In the genomic region with DNA sequence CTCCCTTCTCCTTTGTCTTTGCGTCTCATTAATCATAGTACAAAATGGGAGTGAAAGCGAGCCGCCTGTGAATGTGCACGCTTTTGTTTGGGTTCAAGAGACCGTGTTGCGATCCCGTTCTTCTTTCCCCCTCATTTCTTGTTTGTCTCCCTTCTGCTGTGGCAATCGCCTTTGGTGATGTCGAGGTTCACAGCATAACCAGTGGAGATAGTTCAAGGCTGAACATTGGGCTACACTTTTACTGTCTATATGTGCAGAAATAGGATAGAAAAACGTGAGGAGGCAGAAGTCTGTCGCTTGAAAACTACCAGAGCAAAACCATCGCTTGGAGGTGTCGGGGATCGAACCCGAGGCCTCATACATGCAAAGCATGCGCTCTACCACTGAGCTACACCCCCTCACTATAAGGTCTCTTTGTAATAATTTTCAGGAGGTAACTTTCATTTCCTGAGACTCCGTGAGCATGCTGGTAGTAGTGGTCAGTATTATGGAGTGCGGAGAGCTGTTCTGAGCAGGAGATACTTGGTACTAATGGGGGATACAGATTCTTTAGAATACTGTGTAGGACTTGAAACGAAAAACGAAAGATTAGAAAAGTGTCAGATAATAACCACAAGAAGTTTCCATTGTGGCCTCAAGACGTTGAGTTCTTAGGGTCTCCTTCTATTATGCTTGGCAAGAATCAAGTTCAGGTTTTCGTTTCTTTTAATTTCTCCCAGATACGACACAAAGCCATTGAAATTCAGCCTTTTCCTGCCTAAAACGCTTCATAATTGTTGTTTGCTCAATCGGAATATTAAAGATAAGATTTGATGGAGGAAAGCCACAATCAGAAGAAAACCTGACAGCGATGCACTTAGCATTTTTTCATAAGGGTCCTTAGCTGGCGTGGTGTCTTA, we compare ENCODE assay signal across 8 cellular contexts.
DNase-seq lines count a peak whose midpoint lies in the region; ATAC-seq and TF ChIP-seq lines count a peak whose summit lies in the region.

No MANE protein-coding gene starts in this region.

- H3K36me3 ChIP-seq in OCI-LY7 (ENCODE audit: insufficient read depth, low read length), result no peaks in the 10 kb centered on the region

- no peaks in the 10 kb centered on the region for H3K9me2 ChIP-seq in OCI-LY7 (ENCODE audit: insufficient read depth, low read length)

- H3K4me3 ChIP-seq in fibroblast of the aortic adventitia (ENCODE audit: low read depth, low read length) (peak overlapping the region; percentile 13), OCI-LY7 (ENCODE audit: low read depth, low read length, poor library complexity, severe bottlenecking) (no peak overlapping the region)

- BruUV-seq in OCI-LY7 (replicated peaks; lab: Mats Ljungman, UMichigan), result no TSS peak

- ATAC-seq in HG02884 (IDR thresholded peaks at IDR 0.05; ENCODE audit: unreplicated experiment) (peak; percentile 60), HG03175 (IDR thresholded peaks at IDR 0.05; ENCODE audit: unreplicated experiment) (no peak), GM21381 (IDR thresholded peaks at IDR 0.05; ENCODE audit: unreplicated experiment) (no peak), HG02981 (IDR thresholded peaks at IDR 0.05; ENCODE audit: unreplicated experiment) (no peak)

- intact Hi-C loops in OCI-LY7 (cut with micrococcal nuclease; ENCODE audit: unreplicated experiment), result no loop called here

- CTCF ChIA-PET in OCI-LY7 (lab: Charles Lee; ENCODE audit: unreplicated experiment), result no interaction called here

- no peak for TF ChIP-seq CTCF in fibroblast of the aortic adventitia (IDR thresholded peaks at IDR 0.05; ENCODE audit: insufficient read depth, low read length)
- no peak for TF ChIP-seq CTCF in OCI-LY7 (conservative IDR thresholded peaks at IDR 0.05; ENCODE audit: low read length)

- no peak overlapping the region for H2AFZ ChIP-seq in OCI-LY7 (ENCODE audit: low read length)

- H3K27ac ChIP-seq in OCI-LY7 (ENCODE audit: low read depth, low read length, poor library complexity, severe bottlenecking), result no peak overlapping the region

- H3K79me2 ChIP-seq in OCI-LY7 (ENCODE audit: insufficient read depth, low read depth, low read length), result no peaks in the 10 kb centered on the region

- H4K20me1 ChIP-seq in OCI-LY7 (ENCODE audit: insufficient read depth, low read length), result no peaks in the 10 kb centered on the region

- POLR2A ChIA-PET in OCI-LY7 (lab: Charles Lee), result interaction anchor here (0.6 to 0.9 kb wide), 3 partner anchors 9 to 1170 kb away, joined by 3 to 6 read pairs (median 4); no protein-coding TSS in a partner anchor

- DNase-seq in Daoy (ENCODE audit: low read depth), result peak; percentile 92
- DNase-seq in RPMI8226, result peak; percentile 88
- DNase-seq in fibroblast of the aortic adventitia (ENCODE audit: low read depth), result peak; percentile 74
- no peak for DNase-seq in OCI-LY7 (ENCODE audit: low spot score)

- H3K4me2 ChIP-seq in OCI-LY7 (ENCODE audit: low read length), result no peak overlapping the region

- H3K9me3 ChIP-seq in OCI-LY7 (ENCODE audit: low read length), result no peaks in the 10 kb centered on the region

- H3K4me1 ChIP-seq in OCI-LY7 (ENCODE audit: insufficient read depth, low read length, poor library complexity, severe bottlenecking), result peaks cover 2% of the 10 kb centered on the region
